ENCODE assay signal across 23 cellular contexts in genomic region chr3:48979451-48979850, GRCh38. TPM values are rescaled to one million over a fixed set of nuclear protein-coding genes. Genes with fewer than 3 reads are reported as not detected.
"Had no signal": no experiment of that assay in that cellular context is flagged by ENCODE, and none has a peak within 500 bp of the region (broad histone marks: within the 10 kb centered on the region; RNA-seq: fewer than 3 reads in every experiment).

No MANE protein-coding gene starts in this region.

- H3K4me3 ChIP-seq: MG63 had no signal

- DNase-seq: IMR-90, Karpas-422, KG1, MG63, NCI-H1092, NCI-H1105 treated with DMSO at 0.1 percent for 48 hours, NCI-H1417 treated with DMSO at 0.1 percent for 48 hours, NCI-H146, NCI-H1694 treated with DMSO at 0.1 percent for 48 hours, NCI-H1930, NCI-H2081, NCI-H2107, NCI-H226, NCI-H446, NCI-H510A, NCI-H524 treated with DMSO at 0.1 percent for 48 hours, NCI-H69, NCI-H774, RPMI8226, SHP77, SK-N-SH had no signal

- H3K27me3 ChIP-seq: MG63 had no signal

- ATAC-seq: HepG2 had no signal

- H3K9me3 ChIP-seq: MG63, SK-N-SH had no signal

RNA-seq across cellular contexts. Expression of gene P4HTM, which starts 10.6 kb away (rescaled TPM):
- total RNA-seq: HepG2, SK-MEL-5 had no signal
